In the genomic region with DNA sequence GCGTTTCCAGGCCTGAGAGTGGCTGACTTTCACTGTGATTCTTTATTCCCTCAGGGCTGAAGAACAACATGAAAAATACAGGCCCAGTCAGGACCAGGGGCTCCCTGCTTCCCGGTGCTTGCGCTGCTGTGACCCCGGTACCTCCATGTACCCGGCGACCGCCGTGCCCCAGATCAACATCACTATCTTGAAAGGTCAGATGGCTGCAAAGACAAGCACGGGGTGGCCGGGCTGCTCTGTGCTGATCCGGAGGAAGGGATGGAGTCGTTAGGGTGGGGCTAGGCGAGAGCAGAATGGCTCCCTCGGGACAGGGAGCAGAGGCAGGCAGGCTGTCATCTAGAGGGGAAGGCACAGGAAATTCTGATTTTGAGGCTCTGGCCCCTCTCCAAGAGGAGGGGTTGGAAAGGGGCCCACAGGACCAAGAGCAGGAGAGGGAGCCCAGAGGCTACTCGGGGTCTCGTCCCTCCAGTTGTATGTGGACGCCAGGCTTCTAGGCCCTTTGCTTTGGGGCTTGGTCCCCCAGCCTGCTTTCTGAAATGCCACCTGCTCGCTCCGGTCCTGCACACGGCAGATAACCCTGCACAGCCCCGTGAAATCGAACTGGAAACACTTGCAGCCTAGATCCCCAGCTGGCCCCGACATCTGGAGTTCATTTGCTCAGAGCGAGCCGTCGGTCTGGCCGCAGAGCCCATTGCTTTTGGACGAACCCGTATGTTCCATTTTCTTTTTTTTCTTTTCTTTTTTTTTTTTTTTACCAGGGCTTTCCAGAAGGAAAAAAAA, we compare ENCODE assay signal across 12 cellular contexts. TPM values are rescaled to one million over a fixed set of nuclear protein-coding genes. Genes with fewer than 3 reads are reported as not detected.
DNase-seq lines count a peak whose midpoint lies in the region; ATAC-seq and TF ChIP-seq lines count a peak whose summit lies in the region.
"Had no signal": no experiment of that assay in that cellular context is flagged by ENCODE, and none has a peak within 500 bp of the region (broad histone marks: within the 10 kb centered on the region; RNA-seq: fewer than 3 reads in every experiment).

No MANE protein-coding gene starts in this region.

- H3K23ac ChIP-seq in mesenchymal stem cell (ENCODE audit: low read length in 2 of 2): no peak overlapping the region

- 83% methylated on average over 27 of the region's 29 CpGs for WGBS in mesenchymal stem cell
- 32 to 44% methylated on average over 29 of the region's 29 CpGs for WGBS in aorta, 2 donors

- H3K36me3 ChIP-seq in mesenchymal stem cell (ENCODE audit: control insufficient read depth in 1 of 2, insufficient read depth in 2 of 2, low read depth in 1 of 2, low read length in 2 of 2) (peaks cover 0 to 7% of the 10 kb centered on the region in 2 experiments), aorta (ENCODE audit: control insufficient read depth in 1 of 2, insufficient read depth in 2 of 2, low read length in 1 of 2) (peaks cover 0 to 5% of the 10 kb centered on the region in 2 donors), left lung (no peaks in the 10 kb centered on the region)
- H3K36me3 ChIP-seq: MG63 had no signal

- H3K4ac ChIP-seq in mesenchymal stem cell (ENCODE audit: low read depth in 1 of 2, low read length in 2 of 2): no peak overlapping the region

- H3K4me3 ChIP-seq in coronary artery (peak overlapping the region; percentile 48), mesenchymal stem cell (ENCODE audit: insufficient read depth in 1 of 2, low read depth in 1 of 2, low read length in 2 of 2) (peak overlapping the region in 1 of 2 experiments; percentile 40), aorta (ENCODE audit: low read length in 2 of 2) (no peak overlapping the region), left lung (no peak overlapping the region)
- H3K4me3 ChIP-seq: MG63 had no signal

- H3K36me3 Mint-ChIP-seq in activated T-cell treated with anti-CD3 and anti-CD28 coated beads, Interleukin-2, amount 50 U/mL, for 4 hours (ENCODE audit: insufficient read depth): no peaks in the 10 kb centered on the region

- no peak overlapping the region for H2BK15ac ChIP-seq in mesenchymal stem cell (ENCODE audit: low read depth, poor library complexity, severe bottlenecking)

- no peaks in the 10 kb centered on the region for H3K4me1 ChIP-seq in mesenchymal stem cell (ENCODE audit: control insufficient read depth, insufficient read depth, low read depth, low read length)
- H3K4me1 ChIP-seq in aorta (ENCODE audit: control insufficient read depth in 1 of 2, insufficient read depth in 2 of 2, low read length in 2 of 2): no peaks in the 10 kb centered on the region
- peaks cover 0 to 17% of the 10 kb centered on the region in 2 donors for H3K4me1 ChIP-seq in left lung

- TF ChIP-seq CTCF in coronary artery (IDR thresholded peaks at IDR 0.05): no peak
- no peak for TF ChIP-seq CTCF in left lung (IDR thresholded peaks at IDR 0.05)

- H3K9ac ChIP-seq in mesenchymal stem cell (ENCODE audit: low read length): peak overlapping the region; percentile 77

- no peak overlapping the region for H2BK5ac ChIP-seq in mesenchymal stem cell (ENCODE audit: low read depth, low read length, poor library complexity, severe bottlenecking)

- H2BK120ac ChIP-seq in mesenchymal stem cell (ENCODE audit: low read depth, low read length): no peak overlapping the region

- no peak overlapping the region for H4K91ac ChIP-seq in mesenchymal stem cell (ENCODE audit: low read length)

- H2BK12ac ChIP-seq in mesenchymal stem cell (ENCODE audit: low read length in 2 of 2): no peak overlapping the region

- no peak overlapping the region for H3K14ac ChIP-seq in mesenchymal stem cell (ENCODE audit: low read length in 2 of 2)

- H4K8ac ChIP-seq in mesenchymal stem cell (ENCODE audit: low read length): no peak overlapping the region

- H3K4me1 Mint-ChIP-seq in activated T-cell treated with anti-CD3 and anti-CD28 coated beads, Interleukin-2, amount 50 U/mL, for 4 hours (ENCODE audit: low read depth): no peaks in the 10 kb centered on the region

- H3K79me1 ChIP-seq in mesenchymal stem cell (replicated peaks; ENCODE audit: low read length, poor library complexity, severe bottlenecking): no peaks in the 10 kb centered on the region

- no peak overlapping the region for H2AFZ ChIP-seq in mesenchymal stem cell (ENCODE audit: low read depth, low read length)

- H3K9me3 ChIP-seq in mesenchymal stem cell (ENCODE audit: control insufficient read depth, low read length) (no peaks in the 10 kb centered on the region), aorta (ENCODE audit: control insufficient read depth, low read length) (no peaks in the 10 kb centered on the region), left lung (no peaks in the 10 kb centered on the region)
- H3K9me3 ChIP-seq: MG63 had no signal

- peaks cover 19% of the 10 kb centered on the region for H3K27me3 Mint-ChIP-seq in activated T-cell treated with anti-CD3 and anti-CD28 coated beads, Interleukin-2, amount 50 U/mL, for 4 hours (ENCODE audit: low read depth)

- no peaks in the 10 kb centered on the region for H3K9me3 Mint-ChIP-seq in activated T-cell treated with anti-CD3 and anti-CD28 coated beads, Interleukin-2, amount 50 U/mL, for 4 hours
- H3K9me3 Mint-ChIP-seq: activated T-helper 1 cell treated with anti-CD3 and anti-CD28 coated beads, Interleukin-12 subunit alpha, Interleukin-12 subunit beta, Interleukin-2, Interleukin-4 antibody, amounts not matched to agents 30 ng/mL and 10 ng/mL and 1 ng/mL, durations not matched to agents 14 hours and 24 hours and 36 hours had no signal

- H3K27ac ChIP-seq in coronary artery: peak overlapping the region; percentile 57 to 83
- H3K27ac ChIP-seq in mesenchymal stem cell (ENCODE audit: low read length, poor library complexity, severe bottlenecking): no peak overlapping the region
- peak overlapping the region in 1 of 2 donors; percentile 12 for H3K27ac ChIP-seq in aorta (ENCODE audit: low read depth in 1 of 2, low read length in 2 of 2)
- no peak overlapping the region for H3K27ac ChIP-seq in left lung

- H3K4me2 ChIP-seq in mesenchymal stem cell (ENCODE audit: low read length, poor library complexity, severe bottlenecking): no peak overlapping the region

- no peak overlapping the region for H3K4me3 Mint-ChIP-seq in activated T-cell treated with anti-CD3 and anti-CD28 coated beads, Interleukin-2, amount 50 U/mL, for 4 hours
- H3K4me3 Mint-ChIP-seq: activated T-helper 1 cell treated with anti-CD3 and anti-CD28 coated beads, Interleukin-12 subunit alpha, Interleukin-12 subunit beta, Interleukin-2, Interleukin-4 antibody, amounts not matched to agents 30 ng/mL and 10 ng/mL and 1 ng/mL, durations not matched to agents 14 hours and 24 hours and 36 hours had no signal

- ATAC-seq in aorta (ENCODE audit: low FRiP score): peak; percentile 81
- ATAC-seq in HG03521 (IDR thresholded peaks at IDR 0.05; ENCODE audit: unreplicated experiment): no peak
- no peak for ATAC-seq in activated T-cell treated with anti-CD3 and anti-CD28 coated beads, Interleukin-2, amount 50 U/mL, for 4 hours
- no peak for ATAC-seq in left lung

- DNase-seq in activated effector memory CD4-positive, alpha-beta T cell treated with anti-CD3 and anti-CD28 coated beads, Interleukin-2, amount 50 U/mL, for 16 hours: peak; percentile 33
- no peak for DNase-seq in activated effector memory CD4-positive, alpha-beta T cell treated with Interleukin-2 at 50 U/mL for 16 hours
- DNase-seq in coronary artery (ENCODE audit: low spot score) (no peak), mesenchymal stem cell (no peak), aorta (peak; percentile 67 to 79), left lung (no peak)
- DNase-seq in activated T-cell treated with anti-CD3 and anti-CD28 coated beads, Interleukin-2, amount 50 U/mL, for 4 hours: no peak
- DNase-seq: foreskin melanocyte had no signal

- no peak overlapping the region for H2AK5ac ChIP-seq in mesenchymal stem cell (ENCODE audit: low read length, severe bottlenecking)

- H3K27me3 ChIP-seq in mesenchymal stem cell (ENCODE audit: control insufficient read depth in 1 of 2, insufficient read depth in 1 of 2, low read length in 2 of 2) (peaks cover 0 to 25% of the 10 kb centered on the region in 2 experiments), aorta (ENCODE audit: control insufficient read depth in 1 of 2, insufficient read depth in 2 of 2, low read length in 1 of 2) (no peaks in the 10 kb centered on the region), left lung (no peaks in the 10 kb centered on the region)
- H3K27me3 ChIP-seq: MG63 had no signal

- intact Hi-C loops in aorta (cut with DNase I) (loop anchor here in 1 of 2 donors (2.0 kb wide), 1 partner anchor 36 kb away; no protein-coding TSS in a partner anchor), left lung (cut with DNase I) (no loop called here)

- H3K18ac ChIP-seq in mesenchymal stem cell (ENCODE audit: low read depth in 1 of 2, low read length in 2 of 2): no peak overlapping the region

RNA-seq across cellular contexts. Expression of a gene that starts 22.7 kb away (rescaled TPM):
- 11.9 TPM for polyA plus RNA-seq in mesenchymal stem cell (2013, experiment 1 of 2)
- 13.6 TPM for polyA plus RNA-seq in mesenchymal stem cell (2013, experiment 2 of 2)
- total RNA-seq in aorta (100 to 1,000 TPM; 157 to 439 TPM), left lung (10 to 100 TPM; 14.9 to 31.4 TPM)
- polyA plus RNA-seq in aorta: 100 to 1,000 TPM in 1 of 2 donors, 10 to 100 TPM in 1; 98.8 to 361 TPM
- total RNA-seq in activated T-cell treated with anti-CD3 and anti-CD28 coated beads, Interleukin-2, amount 50 U/mL, for 4 hours: under 1 TPM; 0.29 to 0.41 (median 0.38) TPM
- total RNA-seq: activated T-helper 1 cell treated with anti-CD3 and anti-CD28 coated beads, Interleukin-12 subunit alpha, Interleukin-12 subunit beta, Interleukin-2, Interleukin-4 antibody, amounts not matched to agents 30 ng/mL and 10 ng/mL and 1 ng/mL, durations not matched to agents 14 hours and 24 hours and 36 hours; T-helper 2 cell treated with Interferon-gamma antibody and Interleukin-4, amounts not matched to agents 100 ng/mL and 5 ng/mL, for 36 hours had no signal

RNA-seq across cellular contexts. Expression of a gene that starts 27.9 kb away (rescaled TPM):
- polyA plus RNA-seq in mesenchymal stem cell (2013, experiment 1 of 2): 6.9 TPM
- polyA plus RNA-seq in mesenchymal stem cell (2013, experiment 2 of 2): 5.8 TPM
- total RNA-seq in aorta: 10 to 100 TPM; 42.9 to 60.3 TPM
- 10 to 100 TPM in 1 of 2 donors, 1 to 10 TPM in 1; 7.0 to 60.5 TPM for polyA plus RNA-seq in aorta
- total RNA-seq in activated T-cell treated with anti-CD3 and anti-CD28 coated beads, Interleukin-2, amount 50 U/mL, for 4 hours: 10 to 100 TPM; 26.1 to 34.3 (median 30.5) TPM
- 10 to 100 TPM; 46.9 to 50.2 TPM for total RNA-seq in left lung

RNA-seq across cellular contexts. Expression of a gene that starts 37.1 kb away (rescaled TPM):
- 37.8 TPM for polyA plus RNA-seq in mesenchymal stem cell (2013, experiment 1 of 2)
- polyA plus RNA-seq in mesenchymal stem cell (2013, experiment 2 of 2): 38.3 TPM
- 10 to 100 TPM; 37.5 to 45.5 TPM for total RNA-seq in aorta
- 10 to 100 TPM; 11.0 to 14.5 TPM for polyA plus RNA-seq in aorta
- total RNA-seq in activated T-cell treated with anti-CD3 and anti-CD28 coated beads, Interleukin-2, amount 50 U/mL, for 4 hours: 10 to 100 TPM; 46.7 to 68.6 (median 55.5) TPM
- total RNA-seq in left lung: 10 to 100 TPM; 57.2 to 69.0 TPM

Comparison
In these comparisons a context has a peak if more than half of its experiments do, and no peak if none do; other contexts are left out.
1. DNase-seq: peak in activated effector memory CD4-positive, alpha-beta T cell treated with anti-CD3 and anti-CD28 coated beads, Interleukin-2, amount 50 U/mL, for 16 hours (single experiment) and aorta (2 of 2); none in activated effector memory CD4-positive, alpha-beta T cell treated with Interleukin-2 at 50 U/mL for 16 hours (single experiment), coronary artery (single experiment), mesenchymal stem cell (single experiment), activated T-cell treated with anti-CD3 and anti-CD28 coated beads, Interleukin-2, amount 50 U/mL, for 4 hours (single experiment) and left lung (0 of 2).
2. H3K27ac ChIP-seq: peak in coronary artery (2 of 2); none in mesenchymal stem cell (single experiment) and left lung (0 of 2).
3. RNA of a gene that starts 22.7 kb away (total RNA-seq): 157 to 439 TPM in aorta and 14.9 to 31.4 TPM in left lung; 0.29 to 0.41 TPM in activated T-cell treated with anti-CD3 and anti-CD28 coated beads, Interleukin-2, amount 50 U/mL, for 4 hours; every median in the first group is over 10 times any median in the second.